Comparison of ENCODE assay signal across 8 cellular contexts in the genomic region with DNA sequence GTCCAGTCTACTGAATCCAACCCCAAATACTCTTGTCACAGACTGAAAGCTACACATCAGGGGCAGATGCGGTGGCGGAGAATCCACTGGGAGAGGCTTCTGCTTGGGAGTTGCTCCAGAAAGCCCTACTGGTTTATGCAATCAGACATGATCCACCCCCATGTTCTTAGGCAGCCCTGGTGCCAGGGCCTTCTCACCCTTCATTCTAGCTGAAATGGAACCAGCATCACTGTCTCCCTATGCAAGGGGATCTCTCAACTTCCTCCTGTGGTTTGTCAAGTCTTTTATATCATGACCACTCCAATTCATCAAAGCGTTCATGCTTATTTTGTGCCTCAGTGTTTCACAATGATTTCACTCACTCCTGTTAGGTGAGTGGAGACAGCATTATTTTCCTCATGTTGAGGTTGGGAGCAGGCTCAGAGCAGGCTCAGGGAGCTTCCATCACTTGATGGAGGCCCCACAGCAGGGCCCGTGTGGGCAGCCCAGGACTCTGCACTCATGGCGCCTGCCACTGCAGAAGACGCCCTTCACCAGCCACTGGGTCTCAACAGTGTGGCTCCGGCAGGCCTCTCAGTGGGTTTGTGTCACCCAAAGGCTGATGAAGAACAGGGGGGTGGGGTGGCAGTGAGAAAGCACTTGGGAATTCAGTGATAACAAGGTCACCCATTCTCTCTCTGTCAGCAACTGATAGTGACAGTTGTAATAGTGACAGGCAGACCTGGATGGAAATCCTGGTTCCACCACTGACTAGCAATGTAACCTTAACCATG.
DNase-seq lines count a peak whose midpoint lies in the region; ATAC-seq and TF ChIP-seq lines count a peak whose summit lies in the region.

No MANE protein-coding gene starts in this region.

- H3K27me3 Mint-ChIP-seq in activated T-helper 1 cell treated with anti-CD3 and anti-CD28 coated beads, Interleukin-12 subunit alpha, Interleukin-12 subunit beta, Interleukin-2, Interleukin-4 antibody, amounts not matched to agents 30 ng/mL and 10 ng/mL and 1 ng/mL, durations not matched to agents 14 hours and 24 hours and 36 hours (ENCODE audit: insufficient read depth) = no peaks in the 10 kb centered on the region
- no peaks in the 10 kb centered on the region for H3K27me3 Mint-ChIP-seq in memory B cell

- ATAC-seq in memory B cell (ENCODE audit: low read depth) (no peak), left colon (no peak), HG02885 (IDR thresholded peaks at IDR 0.05; ENCODE audit: poor library complexity, unreplicated experiment) (no peak)

- peaks cover 91% of the 10 kb centered on the region for H3K4me1 Mint-ChIP-seq in activated T-helper 1 cell treated with anti-CD3 and anti-CD28 coated beads, Interleukin-12 subunit alpha, Interleukin-12 subunit beta, Interleukin-2, Interleukin-4 antibody, amounts not matched to agents 30 ng/mL and 10 ng/mL and 1 ng/mL, durations not matched to agents 14 hours and 24 hours and 36 hours (ENCODE audit: low read depth)
- peaks cover 37% of the 10 kb centered on the region for H3K4me1 Mint-ChIP-seq in memory B cell

- H3K36me3 Mint-ChIP-seq in activated T-helper 1 cell treated with anti-CD3 and anti-CD28 coated beads, Interleukin-12 subunit alpha, Interleukin-12 subunit beta, Interleukin-2, Interleukin-4 antibody, amounts not matched to agents 30 ng/mL and 10 ng/mL and 1 ng/mL, durations not matched to agents 14 hours and 24 hours and 36 hours (ENCODE audit: low read depth) = peaks cover 20% of the 10 kb centered on the region
- H3K36me3 Mint-ChIP-seq in memory B cell = no peaks in the 10 kb centered on the region

- H3K27me3 ChIP-seq in HL-60 (ENCODE audit: insufficient read depth, poor library complexity, severe bottlenecking) = no peaks in the 10 kb centered on the region

- DNase-seq in GM12865 (ENCODE audit: low read depth) = peak; percentile 30
- peak; percentile 55 to 67 for DNase-seq in HL-60 (ENCODE audit: low read depth in 1 of 2, low spot score in 1 of 2)
- DNase-seq in activated T-helper 1 cell treated with anti-CD3 and anti-CD28 coated beads, Interleukin-12 subunit alpha, Interleukin-12 subunit beta, Interleukin-2, Interleukin-4 antibody, amounts not matched to agents 30 ng/mL and 10 ng/mL and 1 ng/mL, durations not matched to agents 14 hours and 24 hours and 36 hours (ENCODE audit: low spot score) = no peak
- no peak for DNase-seq in memory B cell (ENCODE audit: low spot score in 2 of 2)
- DNase-seq in left colon = no peak
- no peak for DNase-seq in stimulated activated CD4-positive, alpha-beta T cell treated with anti-CD3 and anti-CD28 coated beads, Interleukin-15, amount 100 ng/mL, for 24 hours
- no peak for DNase-seq in RKO (ENCODE audit: low spot score)

- H3K4me3 Mint-ChIP-seq in activated T-helper 1 cell treated with anti-CD3 and anti-CD28 coated beads, Interleukin-12 subunit alpha, Interleukin-12 subunit beta, Interleukin-2, Interleukin-4 antibody, amounts not matched to agents 30 ng/mL and 10 ng/mL and 1 ng/mL, durations not matched to agents 14 hours and 24 hours and 36 hours = peak overlapping the region; percentile 12
- H3K4me3 Mint-ChIP-seq in memory B cell = no peak overlapping the region

- H3K9me3 Mint-ChIP-seq in activated T-helper 1 cell treated with anti-CD3 and anti-CD28 coated beads, Interleukin-12 subunit alpha, Interleukin-12 subunit beta, Interleukin-2, Interleukin-4 antibody, amounts not matched to agents 30 ng/mL and 10 ng/mL and 1 ng/mL, durations not matched to agents 14 hours and 24 hours and 36 hours = no peaks in the 10 kb centered on the region
- H3K9me3 Mint-ChIP-seq in memory B cell = no peaks in the 10 kb centered on the region

- intact Hi-C loops in activated T-helper 1 cell treated with anti-CD3 and anti-CD28 coated beads, Interleukin-12 subunit alpha, Interleukin-12 subunit beta, Interleukin-2, Interleukin-4 antibody, amounts not matched to agents 30 ng/mL and 10 ng/mL and 1 ng/mL, durations not matched to agents 14 hours and 24 hours and 36 hours (cut with micrococcal nuclease) = loop anchor here (1.0 to 10.0 kb wide), 12 partner anchors 12 to 1161 kb away; partner anchors contain the start of genes CD58, TTF2 and VANGL1
- intact Hi-C loops in left colon (cut with DNase I, micrococcal nuclease) = no loop called here

- H3K4me3 ChIP-seq in GM12865 (ENCODE audit: low read depth, low read length) (no peak overlapping the region), HL-60 (replicated peaks; ENCODE audit: insufficient read depth, low read length) (no peak overlapping the region)

- peak overlapping the region; percentile 65 for H3K27ac ChIP-seq in HL-60 (replicated peaks)

- H3K27ac Mint-ChIP-seq in activated T-helper 1 cell treated with anti-CD3 and anti-CD28 coated beads, Interleukin-12 subunit alpha, Interleukin-12 subunit beta, Interleukin-2, Interleukin-4 antibody, amounts not matched to agents 30 ng/mL and 10 ng/mL and 1 ng/mL, durations not matched to agents 14 hours and 24 hours and 36 hours = peak overlapping the region; percentile 88
- peak overlapping the region; percentile 83 for H3K27ac Mint-ChIP-seq in memory B cell

- TF ChIP-seq CTCF in GM12865 (IDR thresholded peaks at IDR 0.05; ENCODE audit: insufficient read depth, low read depth, low read length, missing control alignments) = no peak
- no peak for TF ChIP-seq CTCF in HL-60 (IDR thresholded peaks at IDR 0.05; ENCODE audit: insufficient read depth, low read length)

Comparison
In these comparisons a context has a peak if more than half of its experiments do, and no peak if none do; other contexts are left out.
1. DNase-seq: peak in GM12865 (single experiment) and HL-60 (2 of 2); none in activated T-helper 1 cell treated with anti-CD3 and anti-CD28 coated beads, Interleukin-12 subunit alpha, Interleukin-12 subunit beta, Interleukin-2, Interleukin-4 antibody, amounts not matched to agents 30 ng/mL and 10 ng/mL and 1 ng/mL, durations not matched to agents 14 hours and 24 hours and 36 hours (single experiment), memory B cell (0 of 2), left colon (0 of 2), stimulated activated CD4-positive, alpha-beta T cell treated with anti-CD3 and anti-CD28 coated beads, Interleukin-15, amount 100 ng/mL, for 24 hours (single experiment) and RKO (single experiment).